1 cellular context compared by ENCODE assay signal in genomic region chr11:118921121-118921928, GRCh38.
A peak's percentile ranks its signal among the peaks of the same experiment; 100 is the strongest.
TF ChIP-seq lines count a peak whose summit lies in the region.

No MANE protein-coding gene starts in this region.

TF ChIP-seq in HepG2, 621 proteins besides CTCF, POLR2A, EP300 and RAD21 (continued from another document):
- TF ChIP-seq ZSCAN5A (CRISPR knock-in tag; IDR thresholded peaks at IDR 0.05; ENCODE audit: borderline replicate concordance) (no peak), HMGA1 (CRISPR knock-in tag; conservative IDR thresholded peaks at IDR 0.05) (no peak), ZNF30 (CRISPR knock-in tag; IDR thresholded peaks at IDR 0.05) (no peak), ZBTB8A (CRISPR knock-in tag; IDR thresholded peaks at IDR 0.05; ENCODE audit: borderline replicate concordance, low read depth) (no peak), NFE2L2 (IDR thresholded peaks at IDR 0.05; ENCODE audit: low read length) (no peak), PRDM10 (CRISPR knock-in tag; IDR thresholded peaks at IDR 0.05; ENCODE audit: low read depth) (no peak), ZNF180 (CRISPR knock-in tag; IDR thresholded peaks at IDR 0.05; ENCODE audit: borderline replicate concordance, low read depth) (no peak), TBL1XR1 (IDR thresholded peaks at IDR 0.05; ENCODE audit: borderline replicate concordance, low read length, partially characterized antibody) (peak; percentile 70), NFYC (CRISPR knock-in tag; IDR thresholded peaks at IDR 0.05) (no peak), ARHGAP35 (CRISPR knock-in tag; IDR thresholded peaks at IDR 0.05; ENCODE audit: borderline replicate concordance) (0 out of 2 replicates have a peak, but pooled peaks have one; percentile 36), ZNF333 (CRISPR knock-in tag; IDR thresholded peaks at IDR 0.05; ENCODE audit: borderline replicate concordance) (no peak), NAIF1 (CRISPR knock-in tag; IDR thresholded peaks at IDR 0.05; ENCODE audit: borderline replicate concordance) (0 out of 2 replicates have a peak, but pooled peaks have one; percentile 23), WIZ (CRISPR knock-in tag; IDR thresholded peaks at IDR 0.05) (no peak), ZNF343 (CRISPR knock-in tag; IDR thresholded peaks at IDR 0.05) (peak; percentile 32; the same call in 1 of the 2 replicates), PRPF4 (IDR thresholded peaks at IDR 0.05; ENCODE audit: low read depth, low read length, poor library complexity, severe bottlenecking) (peak; percentile 100), PITX1 (CRISPR knock-in tag; IDR thresholded peaks at IDR 0.05) (peak; percentile 95), ZNF792 (CRISPR knock-in tag; IDR thresholded peaks at IDR 0.05) (peak; percentile 74; the same call in 1 of the 2 replicates), RFX1 (IDR thresholded peaks at IDR 0.05) (no peak), ZNF577 (CRISPR knock-in tag; IDR thresholded peaks at IDR 0.05; ENCODE audit: borderline replicate concordance, low read depth) (no peak), NFYB (CRISPR knock-in tag; IDR thresholded peaks at IDR 0.05) (0 out of 2 replicates have a peak, but pooled peaks have one; percentile 7), IKZF5 (CRISPR knock-in tag; IDR thresholded peaks at IDR 0.05) (peak; percentile 62; the same call in 1 of the 2 replicates), ZNF33B (CRISPR knock-in tag; IDR thresholded peaks at IDR 0.05) (no peak), NR3C1 (CRISPR knock-in tag; IDR thresholded peaks at IDR 0.05) (no peak), ZEB1 (IDR thresholded peaks at IDR 0.05; ENCODE audit: insufficient replicate concordance, low read depth) (no peak), KLF6 (CRISPR knock-in tag; IDR thresholded peaks at IDR 0.05) (0 out of 2 replicates have a peak, but pooled peaks have one; percentile 32), PAF1 (CRISPR knock-in tag; IDR thresholded peaks at IDR 0.05) (no peak), KDM5A (IDR thresholded peaks at IDR 0.05; ENCODE audit: borderline replicate concordance, low read length) (peak; percentile 33; the same call in 1 of the 2 replicates), E2F2 (CRISPR knock-in tag; IDR thresholded peaks at IDR 0.05; ENCODE audit: borderline replicate concordance) (no peak)
